ENCODE assay signal across 9 cellular contexts in the genomic region with DNA sequence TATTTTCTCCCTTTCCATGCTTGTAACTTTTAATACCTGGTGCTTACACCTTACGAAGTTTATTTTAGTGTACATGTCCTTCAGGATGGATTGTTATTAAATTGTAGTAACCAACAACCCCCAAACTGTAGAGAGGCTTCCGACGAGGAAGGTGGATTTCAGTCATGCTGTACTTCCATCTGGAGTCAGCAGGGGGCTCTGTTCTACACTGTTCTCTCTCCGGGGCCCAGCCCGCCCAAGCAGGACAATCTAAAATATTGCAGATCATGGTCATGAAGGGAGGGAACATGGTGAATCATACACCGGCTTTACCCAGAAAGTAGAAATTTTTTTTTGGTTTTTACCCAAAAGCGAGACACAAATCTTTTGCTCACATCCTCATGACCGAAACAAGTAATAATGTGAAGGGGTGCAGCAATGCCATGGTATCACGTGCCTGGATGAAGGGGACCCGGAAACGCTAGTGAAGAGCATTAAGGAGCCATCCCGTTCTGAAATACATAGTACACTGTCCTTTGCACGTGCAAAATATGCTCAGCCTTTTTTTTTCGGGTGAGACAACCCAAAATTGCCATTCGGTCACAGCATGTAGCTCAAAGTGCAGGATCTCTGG.
A peak's percentile ranks its signal among the peaks of the same experiment; 100 is the strongest.
DNase-seq lines count a peak whose midpoint lies in the region; ATAC-seq, FAIRE-seq and TF ChIP-seq lines count a peak whose summit lies in the region.
"Had no signal": no experiment of that assay in that cellular context is flagged by ENCODE, and none has a peak within 500 bp of the region (broad histone marks: within the 10 kb centered on the region; RNA-seq: fewer than 3 reads in every experiment).

No MANE protein-coding gene starts in this region.

- H3K36me3 Mint-ChIP-seq in activated naive CD8-positive, alpha-beta T cell treated with anti-CD3 and anti-CD28 coated beads, Interleukin-2, amount 50 U/mL, for 24 hours (ENCODE audit: low read depth) = no peaks in the 10 kb centered on the region
- H3K36me3 Mint-ChIP-seq: activated naive CD4-positive, alpha-beta T cell treated with anti-CD3 and anti-CD28 coated beads, Interleukin-2, amount 50 U/mL, for 24 hours had no signal

- H3K9me3 ChIP-seq in heart right ventricle = no peaks in the 10 kb centered on the region

- H3K9me3 Mint-ChIP-seq in activated naive CD8-positive, alpha-beta T cell treated with anti-CD3 and anti-CD28 coated beads, Interleukin-2, amount 50 U/mL, for 24 hours = no peaks in the 10 kb centered on the region
- H3K9me3 Mint-ChIP-seq: activated naive CD4-positive, alpha-beta T cell treated with anti-CD3 and anti-CD28 coated beads, Interleukin-2, amount 50 U/mL, for 24 hours had no signal

- no peak overlapping the region for H3K4me3 Mint-ChIP-seq in activated naive CD8-positive, alpha-beta T cell treated with anti-CD3 and anti-CD28 coated beads, Interleukin-2, amount 50 U/mL, for 24 hours
- H3K4me3 Mint-ChIP-seq: activated naive CD4-positive, alpha-beta T cell treated with anti-CD3 and anti-CD28 coated beads, Interleukin-2, amount 50 U/mL, for 24 hours had no signal

- H3K27me3 ChIP-seq in heart right ventricle = no peaks in the 10 kb centered on the region

- H3K27me3 Mint-ChIP-seq in activated naive CD8-positive, alpha-beta T cell treated with anti-CD3 and anti-CD28 coated beads, Interleukin-2, amount 50 U/mL, for 24 hours = peaks cover 10% of the 10 kb centered on the region

- no peak overlapping the region for H3K27ac ChIP-seq in heart right ventricle

- peak; percentile 76 for TF ChIP-seq CTCF in D721Med (IDR thresholded peaks at IDR 0.05; ENCODE audit: insufficient read depth, missing control alignments)
- peak; percentile 79 to 93 (median 90) for TF ChIP-seq CTCF in heart right ventricle (IDR thresholded peaks at IDR 0.05)

- no peaks in the 10 kb centered on the region for H3K36me3 ChIP-seq in heart right ventricle

- intact Hi-C loops in heart right ventricle (cut with DNase I) = loop anchor here (1.0 to 10.0 kb wide), 12 partner anchors 397 to 1280 kb away; a partner anchor contains a TSS

- H3K27ac Mint-ChIP-seq in activated naive CD8-positive, alpha-beta T cell treated with anti-CD3 and anti-CD28 coated beads, Interleukin-2, amount 50 U/mL, for 24 hours = no peak overlapping the region
- H3K27ac Mint-ChIP-seq: activated naive CD4-positive, alpha-beta T cell treated with anti-CD3 and anti-CD28 coated beads, Interleukin-2, amount 50 U/mL, for 24 hours had no signal

- DNase-seq in D721Med (ENCODE audit: insufficient read length, low spot score) = no peak
- DNase-seq in HPDE6-E6E7 (ENCODE audit: extremely low spot score) = peak; percentile 34
- peak; percentile 58 for DNase-seq in activated naive CD8-positive, alpha-beta T cell treated with anti-CD3 and anti-CD28 coated beads, Interleukin-2, amount 50 U/mL, for 24 hours
- peak; percentile 50 to 74 for DNase-seq in heart right ventricle
- DNase-seq in putamen (ENCODE audit: low spot score) = peak; percentile 29
- DNase-seq in SIG-M5 treated with dmso at 0.1 percent for 504 hours (lab: John Stamatoyannopoulos, UW; ENCODE audit: unreplicated experiment) = no peak

- 48 to 51% methylated on average over 15 of the region's 15 CpGs for WGBS in heart right ventricle, 2 donors

- ATAC-seq in GM21360 (IDR thresholded peaks at IDR 0.05; ENCODE audit: unreplicated experiment) (peak; percentile 84), SK-N-SH treated with all-trans-retinoic acid at 6 μM for 48 hours (peak; percentile 90), heart right ventricle (peak; percentile 78 to 91 (median 87))
- ATAC-seq in activated naive CD8-positive, alpha-beta T cell treated with anti-CD3 and anti-CD28 coated beads, Interleukin-2, amount 50 U/mL, for 24 hours = no peak

- no peak for FAIRE-seq in D721Med (lab: Jason Lieb, UNC)

- no peak overlapping the region for H3K4me3 ChIP-seq in heart right ventricle

- peaks cover 1% of the 10 kb centered on the region for H3K4me1 Mint-ChIP-seq in activated naive CD8-positive, alpha-beta T cell treated with anti-CD3 and anti-CD28 coated beads, Interleukin-2, amount 50 U/mL, for 24 hours
- H3K4me1 Mint-ChIP-seq: activated naive CD4-positive, alpha-beta T cell treated with anti-CD3 and anti-CD28 coated beads, Interleukin-2, amount 50 U/mL, for 24 hours had no signal

- peaks cover 0 to 6% (median 0%) of the 10 kb centered on the region in 9 donors for H3K4me1 ChIP-seq in heart right ventricle

TF ChIP-seq in SK-N-SH treated with all-trans-retinoic acid at 6 μM for 48 hours, 23 proteins besides CTCF, POLR2A, EP300 and RAD21 (continues in another document):
- TF ChIP-seq BACH2 (CRISPR knock-in tag; IDR thresholded peaks at IDR 0.05; ENCODE audit: borderline replicate concordance) (no peak), CSDC2 (CRISPR knock-in tag; IDR thresholded peaks at IDR 0.05) (no peak), PPARA (CRISPR knock-in tag; IDR thresholded peaks at IDR 0.05; ENCODE audit: borderline replicate concordance) (no peak), ZNF8 (CRISPR knock-in tag; IDR thresholded peaks at IDR 0.05) (no peak), ZFP3 (CRISPR knock-in tag; IDR thresholded peaks at IDR 0.05) (no peak), ISL1 (CRISPR knock-in tag; IDR thresholded peaks at IDR 0.05) (no peak), SNAI2 (CRISPR knock-in tag; IDR thresholded peaks at IDR 0.05) (no peak), ZC3H10 (CRISPR knock-in tag; IDR thresholded peaks at IDR 0.05) (no peak), OSR1 (CRISPR knock-in tag; IDR thresholded peaks at IDR 0.05) (no peak), RARB (CRISPR knock-in tag; IDR thresholded peaks at IDR 0.05) (no peak), ESRRG (CRISPR knock-in tag; IDR thresholded peaks at IDR 0.05) (no peak), ZNF565 (CRISPR knock-in tag; conservative IDR thresholded peaks at IDR 0.05; ENCODE audit: low read depth) (no peak), ZFP30 (CRISPR knock-in tag; IDR thresholded peaks at IDR 0.05) (no peak)
- TF ChIP-seq, protein P1, sequence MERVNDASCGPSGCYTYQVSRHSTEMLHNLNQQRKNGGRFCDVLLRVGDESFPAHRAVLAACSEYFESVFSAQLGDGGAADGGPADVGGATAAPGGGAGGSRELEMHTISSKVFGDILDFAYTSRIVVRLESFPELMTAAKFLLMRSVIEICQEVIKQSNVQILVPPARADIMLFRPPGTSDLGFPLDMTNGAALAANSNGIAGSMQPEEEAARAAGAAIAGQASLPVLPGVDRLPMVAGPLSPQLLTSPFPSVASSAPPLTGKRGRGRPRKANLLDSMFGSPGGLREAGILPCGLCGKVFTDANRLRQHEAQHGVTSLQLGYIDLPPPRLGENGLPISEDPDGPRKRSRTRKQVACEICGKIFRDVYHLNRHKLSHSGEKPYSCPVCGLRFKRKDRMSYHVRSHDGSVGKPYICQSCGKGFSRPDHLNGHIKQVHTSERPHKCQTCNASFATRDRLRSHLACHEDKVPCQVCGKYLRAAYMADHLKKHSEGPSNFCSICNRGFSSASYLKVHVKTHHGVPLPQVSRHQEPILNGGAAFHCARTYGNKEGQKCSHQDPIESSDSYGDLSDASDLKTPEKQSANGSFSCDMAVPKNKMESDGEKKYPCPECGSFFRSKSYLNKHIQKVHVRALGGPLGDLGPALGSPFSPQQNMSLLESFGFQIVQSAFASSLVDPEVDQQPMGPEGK (CRISPR knock-in tag; IDR thresholded peaks at IDR 0.05; ENCODE audit: borderline replicate concordance) = no peak
- TF ChIP-seq, protein P2, sequence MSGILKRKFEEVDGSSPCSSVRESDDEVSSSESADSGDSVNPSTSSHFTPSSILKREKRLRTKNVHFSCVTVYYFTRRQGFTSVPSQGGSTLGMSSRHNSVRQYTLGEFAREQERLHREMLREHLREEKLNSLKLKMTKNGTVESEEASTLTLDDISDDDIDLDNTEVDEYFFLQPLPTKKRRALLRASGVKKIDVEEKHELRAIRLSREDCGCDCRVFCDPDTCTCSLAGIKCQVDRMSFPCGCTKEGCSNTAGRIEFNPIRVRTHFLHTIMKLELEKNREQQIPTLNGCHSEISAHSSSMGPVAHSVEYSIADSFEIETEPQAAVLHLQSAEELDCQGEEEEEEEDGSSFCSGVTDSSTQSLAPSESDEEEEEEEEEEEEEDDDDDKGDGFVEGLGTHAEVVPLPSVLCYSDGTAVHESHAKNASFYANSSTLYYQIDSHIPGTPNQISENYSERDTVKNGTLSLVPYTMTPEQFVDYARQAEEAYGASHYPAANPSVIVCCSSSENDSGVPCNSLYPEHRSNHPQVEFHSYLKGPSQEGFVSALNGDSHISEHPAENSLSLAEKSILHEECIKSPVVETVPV (CRISPR knock-in tag; IDR thresholded peaks at IDR 0.05) = no peak
- TF ChIP-seq, protein P3, sequence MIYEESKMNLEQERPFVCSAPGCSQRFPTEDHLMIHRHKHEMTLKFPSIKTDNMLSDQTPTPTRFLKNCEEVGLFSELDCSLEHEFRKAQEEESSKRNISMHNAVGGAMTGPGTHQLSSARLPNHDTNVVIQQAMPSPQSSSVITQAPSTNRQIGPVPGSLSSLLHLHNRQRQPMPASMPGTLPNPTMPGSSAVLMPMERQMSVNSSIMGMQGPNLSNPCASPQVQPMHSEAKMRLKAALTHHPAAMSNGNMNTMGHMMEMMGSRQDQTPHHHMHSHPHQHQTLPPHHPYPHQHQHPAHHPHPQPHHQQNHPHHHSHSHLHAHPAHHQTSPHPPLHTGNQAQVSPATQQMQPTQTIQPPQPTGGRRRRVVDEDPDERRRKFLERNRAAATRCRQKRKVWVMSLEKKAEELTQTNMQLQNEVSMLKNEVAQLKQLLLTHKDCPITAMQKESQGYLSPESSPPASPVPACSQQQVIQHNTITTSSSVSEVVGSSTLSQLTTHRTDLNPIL (CRISPR knock-in tag; IDR thresholded peaks at IDR 0.05; ENCODE audit: low read depth) = no peak

Comparison
In these comparisons a context has a peak if more than half of its experiments do, and no peak if none do; other contexts are left out.
1. DNase-seq: peak in HPDE6-E6E7 (single experiment), activated naive CD8-positive, alpha-beta T cell treated with anti-CD3 and anti-CD28 coated beads, Interleukin-2, amount 50 U/mL, for 24 hours (single experiment), heart right ventricle (2 of 2) and putamen (single experiment); none in D721Med (single experiment) and SIG-M5 treated with dmso at 0.1 percent for 504 hours (single experiment).